8 cellular contexts compared by ENCODE assay signal in the genomic region with DNA sequence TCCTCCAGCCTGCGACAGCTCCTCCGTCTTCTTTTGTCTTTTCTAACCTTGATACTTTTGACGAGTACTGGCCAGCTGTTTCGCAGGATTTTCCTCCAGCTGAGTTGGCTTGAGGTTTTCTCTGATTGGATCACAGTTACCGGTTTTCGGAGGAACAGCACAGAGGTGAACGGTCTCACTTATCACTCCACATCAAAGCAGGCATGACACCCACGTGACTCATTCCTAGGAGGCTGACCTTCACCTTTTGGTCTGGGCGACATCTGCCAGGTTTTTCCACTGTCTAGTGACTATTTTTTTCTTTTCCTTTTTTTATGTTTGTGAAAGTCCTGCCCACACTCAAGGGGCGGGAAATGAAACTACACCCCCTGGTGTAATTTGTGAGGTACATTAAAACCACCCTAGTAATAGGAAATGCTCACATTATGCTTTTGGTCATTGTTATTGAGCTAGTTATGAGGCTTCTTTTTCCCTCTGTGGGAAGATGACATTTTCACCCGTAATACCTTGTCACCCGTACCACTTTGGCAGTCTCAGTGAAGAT.
DNase-seq lines count a peak whose midpoint lies in the region; ATAC-seq lines count a peak whose summit lies in the region.

No MANE protein-coding gene starts in this region.

- H3K27ac Mint-ChIP-seq in T-helper 2 cell treated with Interferon-gamma antibody and Interleukin-4, amounts not matched to agents 5 μg/mL and 100 μg/mL, for 36 hours = no peak overlapping the region

- peaks cover 12% of the 10 kb centered on the region for H3K4me1 Mint-ChIP-seq in T-helper 2 cell treated with Interferon-gamma antibody and Interleukin-4, amounts not matched to agents 5 μg/mL and 100 μg/mL, for 36 hours (ENCODE audit: low read depth)

- peak overlapping the region; percentile 8 for H3K4me3 Mint-ChIP-seq in T-helper 2 cell treated with Interferon-gamma antibody and Interleukin-4, amounts not matched to agents 5 μg/mL and 100 μg/mL, for 36 hours

- no peaks in the 10 kb centered on the region for H3K36me3 Mint-ChIP-seq in T-helper 2 cell treated with Interferon-gamma antibody and Interleukin-4, amounts not matched to agents 5 μg/mL and 100 μg/mL, for 36 hours (ENCODE audit: low read depth)

- no peaks in the 10 kb centered on the region for H3K9me3 Mint-ChIP-seq in T-helper 2 cell treated with Interferon-gamma antibody and Interleukin-4, amounts not matched to agents 5 μg/mL and 100 μg/mL, for 36 hours

- no peak for ATAC-seq in HG03039 (IDR thresholded peaks at IDR 0.05; ENCODE audit: unreplicated experiment)
- no peak for ATAC-seq in HG02973 (IDR thresholded peaks at IDR 0.05; ENCODE audit: unreplicated experiment)

- H3K27me3 Mint-ChIP-seq in T-helper 2 cell treated with Interferon-gamma antibody and Interleukin-4, amounts not matched to agents 5 μg/mL and 100 μg/mL, for 36 hours (ENCODE audit: low read depth) = no peaks in the 10 kb centered on the region

- DNase-seq in DMS53 treated with DMSO at 0.1 percent for 48 hours (lab: John Stamatoyannopoulos, UW; ENCODE audit: unreplicated experiment) = peak; percentile 38
- peak; percentile 87 for DNase-seq in T-helper 2 cell treated with Interferon-gamma antibody and Interleukin-4, amounts not matched to agents 5 μg/mL and 100 μg/mL, for 36 hours (ENCODE audit: low spot score)
- DNase-seq in central memory CD4-positive, alpha-beta T cell = peak; percentile 17
- peak; percentile 59 to 74 for DNase-seq in stimulated activated CD4-positive, alpha-beta T cell treated with anti-CD3 and anti-CD28 coated beads, Interleukin-15, amount 100 ng/mL, for 48 hours (ENCODE audit: low read depth in 2 of 2)
- DNase-seq in superior temporal gyrus (ENCODE audit: extremely low spot score) = no peak
- DNase-seq in NCI-H748 (lab: John Stamatoyannopoulos, UW; ENCODE audit: unreplicated experiment) = no peak

Comparison
In these comparisons a context has a peak if more than half of its experiments do, and no peak if none do; other contexts are left out.
1. DNase-seq: peak in DMS53 treated with DMSO at 0.1 percent for 48 hours (single experiment), T-helper 2 cell treated with Interferon-gamma antibody and Interleukin-4, amounts not matched to agents 5 μg/mL and 100 μg/mL, for 36 hours (single experiment), central memory CD4-positive, alpha-beta T cell (single experiment) and stimulated activated CD4-positive, alpha-beta T cell treated with anti-CD3 and anti-CD28 coated beads, Interleukin-15, amount 100 ng/mL, for 48 hours (2 of 2); none in superior temporal gyrus (single experiment) and NCI-H748 (single experiment).